Comparison of ENCODE assay signal across 16 cellular contexts in genomic region chr18:28905509-28905908, GRCh38.
A peak's percentile ranks its signal among the peaks of the same experiment; 100 is the strongest.
DNase-seq lines count a peak whose midpoint lies in the region; ATAC-seq, FAIRE-seq and TF ChIP-seq lines count a peak whose summit lies in the region.
"Had no signal": no experiment of that assay in that cellular context is flagged by ENCODE, and none has a peak within 500 bp of the region (broad histone marks: within the 10 kb centered on the region; RNA-seq: fewer than 3 reads in every experiment).

No MANE protein-coding gene starts in this region.

- H2BK120ac ChIP-seq in mesenchymal stem cell (ENCODE audit: low read depth, low read length): no peak overlapping the region

- H2BK5ac ChIP-seq in mesenchymal stem cell (ENCODE audit: low read depth, low read length, poor library complexity, severe bottlenecking): no peak overlapping the region

- H3K18ac ChIP-seq in mesenchymal stem cell (ENCODE audit: low read depth in 1 of 2, low read length in 2 of 2): peak overlapping the region in 1 of 2 experiments; percentile 54

- H2AFZ ChIP-seq in mesenchymal stem cell (ENCODE audit: low read depth, low read length): no peak overlapping the region
- H2AFZ ChIP-seq: hepatocyte had no signal

- no peak overlapping the region for H3K27ac ChIP-seq in mesenchymal stem cell (ENCODE audit: low read length, poor library complexity, severe bottlenecking)
- no peak overlapping the region for H3K27ac ChIP-seq in tibial artery
- H3K27ac ChIP-seq: ascending aorta, hepatocyte, left lung had no signal

- H3K23ac ChIP-seq in mesenchymal stem cell (ENCODE audit: low read length in 2 of 2): no peak overlapping the region

- H3K14ac ChIP-seq in mesenchymal stem cell (ENCODE audit: low read length in 2 of 2): no peak overlapping the region

- no peak for ATAC-seq in esophagus mucosa
- ATAC-seq: left lung; naive thymus-derived CD4-positive, alpha-beta T cell; stimulated activated naive CD8-positive, alpha-beta T cell treated with anti-CD3 and anti-CD28 coated beads, Interleukin-15, Interleukin-2, amounts not matched to agents 100 U/mL and 50 U/mL, for 24 hours had no signal

- H3K4ac ChIP-seq in mesenchymal stem cell (ENCODE audit: low read depth in 1 of 2, low read length in 2 of 2): no peak overlapping the region

- H2AK5ac ChIP-seq in mesenchymal stem cell (ENCODE audit: low read length, severe bottlenecking): no peak overlapping the region

- H4K8ac ChIP-seq in mesenchymal stem cell (ENCODE audit: low read length): no peak overlapping the region

- TF ChIP-seq CTCF in NB4 (IDR thresholded peaks at IDR 0.05; ENCODE audit: low read depth, low read length) (no peak), bronchial epithelial cell (IDR thresholded peaks at IDR 0.05; ENCODE audit: insufficient read depth, low read length, severe bottlenecking) (no peak), tibial artery (IDR thresholded peaks at IDR 0.05) (no peak)

- intact Hi-C loops in posterior vena cava (cut with DNase I) (no loop called here), tibial artery (cut with DNase I; ENCODE audit: low total_unique reads) (no loop called here)

- H3K4me3 ChIP-seq in NB4 (ENCODE audit: low read depth, low read length) (no peak overlapping the region), bronchial epithelial cell (ENCODE audit: low read depth, low read length) (no peak overlapping the region), mesenchymal stem cell (ENCODE audit: insufficient read depth in 1 of 2, low read depth in 1 of 2, low read length in 2 of 2) (no peak overlapping the region), tibial artery (no peak overlapping the region)
- H3K4me3 ChIP-seq: ascending aorta, hepatocyte, left lung had no signal

- no peaks in the 10 kb centered on the region for H3K79me1 ChIP-seq in mesenchymal stem cell (replicated peaks; ENCODE audit: low read length, poor library complexity, severe bottlenecking)

- no peak overlapping the region for H3K4me2 ChIP-seq in mesenchymal stem cell (ENCODE audit: low read length, poor library complexity, severe bottlenecking)
- H3K4me2 ChIP-seq: hepatocyte had no signal

- H2BK15ac ChIP-seq in mesenchymal stem cell (ENCODE audit: low read depth, poor library complexity, severe bottlenecking): no peak overlapping the region

- DNase-seq in EH (ENCODE audit: low read depth) (peak; percentile 64), NB4 (ENCODE audit: low read depth) (peak; percentile 0), bronchial epithelial cell (ENCODE audit: low read depth) (peak; percentile 61), mesenchymal stem cell (peak; percentile 48), posterior vena cava (ENCODE audit: low spot score) (no peak), NCI-H510A treated with DMSO at 0.1 percent for 48 hours (lab: John Stamatoyannopoulos, UW) (no peak), tibial artery (no peak)
- DNase-seq: effector CD8-positive, alpha-beta T cell; H7; left lung; naive thymus-derived CD4-positive, alpha-beta T cell; NCI-H2171; stimulated activated naive CD8-positive, alpha-beta T cell treated with anti-CD3 and anti-CD28 coated beads, Interleukin-15, Interleukin-2, amounts not matched to agents 100 U/mL and 50 U/mL, for 24 hours had no signal

- whole genome bisulfite sequencing in mesenchymal stem cell: no CpG with 5 or more reads among the region's 1 CpG

- H4K91ac ChIP-seq in mesenchymal stem cell (ENCODE audit: low read length): no peak overlapping the region

- no peak for TF ChIP-seq POLR2A in NB4 (IDR thresholded peaks at IDR 0.05; ENCODE audit: extremely low read depth, insufficient read length)

- H3K27me3 ChIP-seq in bronchial epithelial cell (ENCODE audit: control insufficient read depth, insufficient read depth, low read length): no peaks in the 10 kb centered on the region
- H3K27me3 ChIP-seq in mesenchymal stem cell (ENCODE audit: control insufficient read depth in 1 of 2, insufficient read depth in 1 of 2, low read length in 2 of 2): no peaks in the 10 kb centered on the region
- H3K27me3 ChIP-seq in tibial artery: no peaks in the 10 kb centered on the region
- H3K27me3 ChIP-seq: ascending aorta, hepatocyte, left lung had no signal

- H3K36me3 ChIP-seq in bronchial epithelial cell (ENCODE audit: control insufficient read depth, insufficient read depth, low read length) (no peaks in the 10 kb centered on the region), mesenchymal stem cell (ENCODE audit: control insufficient read depth in 1 of 2, insufficient read depth in 2 of 2, low read depth in 1 of 2, low read length in 2 of 2) (no peaks in the 10 kb centered on the region), tibial artery (no peaks in the 10 kb centered on the region)
- H3K36me3 ChIP-seq: ascending aorta, left lung had no signal

- no peaks in the 10 kb centered on the region for H3K4me1 ChIP-seq in mesenchymal stem cell (ENCODE audit: control insufficient read depth, insufficient read depth, low read depth, low read length)
- H3K4me1 ChIP-seq in tibial artery: no peaks in the 10 kb centered on the region
- H3K4me1 ChIP-seq: ascending aorta, left lung had no signal

- H3K9me3 ChIP-seq in mesenchymal stem cell (ENCODE audit: control insufficient read depth, low read length) (no peaks in the 10 kb centered on the region), tibial artery (no peaks in the 10 kb centered on the region)
- H3K9me3 ChIP-seq: ascending aorta had no signal

- H3K9ac ChIP-seq in mesenchymal stem cell (ENCODE audit: low read length): no peak overlapping the region

- H2BK12ac ChIP-seq in mesenchymal stem cell (ENCODE audit: low read length in 2 of 2): no peak overlapping the region

- FAIRE-seq in bronchial epithelial cell (lab: Jason Lieb, UNC): no peak

Comparison
In these comparisons a context has a peak if more than half of its experiments do, and no peak if none do; other contexts are left out.
1. DNase-seq: peak in EH (single experiment), NB4 (single experiment), bronchial epithelial cell (single experiment) and mesenchymal stem cell (single experiment); none in posterior vena cava (single experiment), NCI-H510A treated with DMSO at 0.1 percent for 48 hours (single experiment) and tibial artery (0 of 2).